9 cellular contexts compared by ENCODE assay signal in the genomic region with DNA sequence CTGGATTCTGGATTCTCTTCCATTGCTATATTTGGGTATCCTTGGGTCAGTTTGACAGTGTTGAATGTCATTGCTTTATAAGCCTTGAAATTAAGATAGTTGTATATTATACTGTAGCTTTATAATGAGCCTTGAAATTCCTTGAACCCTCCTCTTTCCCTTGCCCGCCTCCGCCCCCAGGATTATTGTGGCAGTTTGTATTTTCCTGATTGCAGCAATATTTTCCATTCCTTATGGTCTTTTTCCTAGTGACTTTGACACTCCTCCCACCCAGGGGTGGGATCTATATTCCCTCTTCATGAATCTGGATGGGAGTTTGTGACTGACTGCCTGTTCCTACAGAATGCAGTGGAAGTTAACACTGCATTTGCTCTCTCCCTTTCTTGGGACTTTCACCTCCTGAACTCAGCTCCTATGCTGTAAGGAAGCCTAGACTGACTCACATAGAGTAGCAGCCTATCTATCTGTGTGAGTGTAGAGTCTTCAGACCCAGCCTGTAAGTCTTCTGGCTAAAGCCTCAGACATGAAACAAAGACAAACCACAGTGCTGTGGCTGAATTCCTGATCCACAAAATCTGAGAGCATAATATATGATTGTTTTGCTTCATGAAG. TPM values are rescaled to one million over a fixed set of nuclear protein-coding genes. Genes with fewer than 3 reads are reported as not detected.
DNase-seq lines count a peak whose midpoint lies in the region; ATAC-seq and TF ChIP-seq lines count a peak whose summit lies in the region.
"Had no signal": no experiment of that assay in that cellular context is flagged by ENCODE, and none has a peak within 500 bp of the region (broad histone marks: within the 10 kb centered on the region; RNA-seq: fewer than 3 reads in every experiment).

No MANE protein-coding gene starts in this region.

- H3K4me3 ChIP-seq in epithelial cell of esophagus (ENCODE audit: low read length) (no peak overlapping the region), skeletal muscle tissue (ENCODE audit: low read length in 3 of 3) (peak overlapping the region; percentile 35 to 90 (median 51))

- peaks cover 0 to 3% (median 0%) of the 10 kb centered on the region in 3 donors for H3K36me3 ChIP-seq in skeletal muscle tissue (ENCODE audit: control insufficient read depth in 3 of 3, insufficient read depth in 3 of 3, low read length in 3 of 3)

- peaks cover 18% of the 10 kb centered on the region for H3K4me1 Mint-ChIP-seq in T-helper 2 cell treated with Interferon-gamma antibody and Interleukin-4, amounts not matched to agents 5 μg/mL and 100 μg/mL, for 36 hours (ENCODE audit: low read depth)

- no peaks in the 10 kb centered on the region for H3K9me3 Mint-ChIP-seq in T-helper 2 cell treated with Interferon-gamma antibody and Interleukin-4, amounts not matched to agents 5 μg/mL and 100 μg/mL, for 36 hours

- no peaks in the 10 kb centered on the region for H3K27me3 ChIP-seq in skeletal muscle tissue (ENCODE audit: control insufficient read depth in 3 of 3, insufficient read depth in 3 of 3, low read length in 3 of 3)

- H3K27ac Mint-ChIP-seq in T-helper 2 cell treated with Interferon-gamma antibody and Interleukin-4, amounts not matched to agents 5 μg/mL and 100 μg/mL, for 36 hours, result peak overlapping the region; percentile 43

- peaks cover 2% of the 10 kb centered on the region for H3K27me3 Mint-ChIP-seq in T-helper 2 cell treated with Interferon-gamma antibody and Interleukin-4, amounts not matched to agents 5 μg/mL and 100 μg/mL, for 36 hours (ENCODE audit: low read depth)

- in situ Hi-C loops in SK-MEL-5 (cut with HindIII; ENCODE audit: low pct_unique_long_range_greater_than_20kb, low sequenced_read_pairs), result no loop called here

- no peaks in the 10 kb centered on the region for H3K4me1 ChIP-seq in skeletal muscle tissue (ENCODE audit: control insufficient read depth in 3 of 3, insufficient read depth in 3 of 3, low read length in 3 of 3)

- H3K36me3 Mint-ChIP-seq in T-helper 2 cell treated with Interferon-gamma antibody and Interleukin-4, amounts not matched to agents 5 μg/mL and 100 μg/mL, for 36 hours (ENCODE audit: low read depth), result no peaks in the 10 kb centered on the region

- TF ChIP-seq CTCF in epithelial cell of esophagus (IDR thresholded peaks at IDR 0.05; ENCODE audit: insufficient read depth, low read depth, low read length, missing control alignments), result no peak

- DNase-seq in T-helper 2 cell treated with Interferon-gamma antibody and Interleukin-4, amounts not matched to agents 5 μg/mL and 100 μg/mL, for 36 hours (ENCODE audit: low spot score), result no peak
- DNase-seq in T-helper 2 cell (no peak), SK-MEL-5 (ENCODE audit: low read depth, low spot score) (peak; percentile 28), epithelial cell of esophagus (ENCODE audit: low read depth) (peak; percentile 20), SIG-M5 (lab: John Stamatoyannopoulos, UW) (no peak), HuH-7.5 (ENCODE audit: low spot score) (no peak)
- DNase-seq: stimulated activated CD4-positive, alpha-beta T cell treated with anti-CD3 and anti-CD28 coated beads, Interleukin-12 subunit alpha, Interleukin-12 subunit beta, amount 100 ng/mL, for 4 hours had no signal

- H3K27ac ChIP-seq in skeletal muscle tissue (ENCODE audit: low read depth, low read length), result peak overlapping the region; percentile 99

- no peak for ATAC-seq in GM18519 (IDR thresholded peaks at IDR 0.05; ENCODE audit: low FRiP score, unreplicated experiment)

- H3K9ac ChIP-seq in skeletal muscle tissue (ENCODE audit: low read depth in 1 of 3, low read length in 3 of 3), result peak overlapping the region; percentile 55 to 93 (median 70)

- no peaks in the 10 kb centered on the region for H3K9me3 ChIP-seq in skeletal muscle tissue (ENCODE audit: control insufficient read depth in 3 of 3, low read length in 3 of 3)

- H3K4me3 Mint-ChIP-seq in T-helper 2 cell treated with Interferon-gamma antibody and Interleukin-4, amounts not matched to agents 5 μg/mL and 100 μg/mL, for 36 hours, result peak overlapping the region; percentile 87

RNA-seq across cellular contexts. Expression of a gene that starts 2.2 kb away (rescaled TPM):
- 70.0 and 81.8 TPM in 2 replicates for total RNA-seq in SK-MEL-5 (2014; rRNA removed; shearing (Covaris generic))
- 36.0 and 44.4 TPM in 2 replicates for polyA plus RNA-seq in SK-MEL-5 (2015; cell fraction: cytosol; rRNA removed)
- 14.8 and 25.0 TPM in 2 replicates for polyA plus RNA-seq in SK-MEL-5 (2015; cell fraction: nucleus; rRNA removed)
- 45.9 TPM for total RNA-seq in skeletal muscle tissue

RNA-seq across cellular contexts. Expression of a gene that starts 6.3 kb away (rescaled TPM):
- total RNA-seq in SK-MEL-5 (2014; rRNA removed; shearing (Covaris generic)), result 0.50 and 0.56 TPM in 2 replicates
- polyA plus RNA-seq in SK-MEL-5 (2015; cell fraction: cytosol; rRNA removed), result 1.4 and 3.6 TPM in 2 replicates
- 0.07 and 2.1 TPM in 2 replicates for polyA plus RNA-seq in SK-MEL-5 (2015; cell fraction: nucleus; rRNA removed)
- total RNA-seq in skeletal muscle tissue, result 4.2 TPM

RNA-seq across cellular contexts. Expression of a gene that starts 42.1 kb away (rescaled TPM):
- total RNA-seq in SK-MEL-5 (2014; rRNA removed; shearing (Covaris generic)), result 12.5 and 15.8 TPM in 2 replicates
- 11.8 and 13.2 TPM in 2 replicates for polyA plus RNA-seq in SK-MEL-5 (2015; cell fraction: cytosol; rRNA removed)
- 2.8 and 4.3 TPM in 2 replicates for polyA plus RNA-seq in SK-MEL-5 (2015; cell fraction: nucleus; rRNA removed)
- 6.8 TPM for total RNA-seq in skeletal muscle tissue

RNA-seq across cellular contexts. Expression of a gene that starts 42.1 kb away (rescaled TPM):
- 16.9 and 20.7 TPM in 2 replicates for total RNA-seq in SK-MEL-5 (2014; rRNA removed; shearing (Covaris generic))
- polyA plus RNA-seq in SK-MEL-5 (2015; cell fraction: cytosol; rRNA removed), result 2.7 and 4.1 TPM in 2 replicates
- polyA plus RNA-seq in SK-MEL-5 (2015; cell fraction: nucleus; rRNA removed), result 53.7 and 73.1 TPM in 2 replicates
- 20.9 TPM for total RNA-seq in skeletal muscle tissue

RNA-seq across cellular contexts. Expression of a gene that starts 42.5 kb away (rescaled TPM):
- total RNA-seq in SK-MEL-5 (2014; rRNA removed; shearing (Covaris generic)), result 6.3 and 8.1 TPM in 2 replicates
- polyA plus RNA-seq in SK-MEL-5 (2015; cell fraction: cytosol; rRNA removed), result 8.6 and 10.4 TPM in 2 replicates
- 8.9 and 12.6 TPM in 2 replicates for polyA plus RNA-seq in SK-MEL-5 (2015; cell fraction: nucleus; rRNA removed)
- total RNA-seq in skeletal muscle tissue, result 4.2 TPM

Comparison
In these comparisons a context has a peak if more than half of its experiments do, and no peak if none do; other contexts are left out.
1. DNase-seq: peak in SK-MEL-5 (single experiment) and epithelial cell of esophagus (single experiment); none in T-helper 2 cell treated with Interferon-gamma antibody and Interleukin-4, amounts not matched to agents 5 μg/mL and 100 μg/mL, for 36 hours (single experiment), T-helper 2 cell (0 of 5), SIG-M5 (single experiment) and HuH-7.5 (single experiment).